Comparison of ENCODE assay signal across 33 cellular contexts in genomic region chr13:99651016-99651415, GRCh38.
"Had no signal": no experiment of that assay in that cellular context is flagged by ENCODE, and none has a peak within 500 bp of the region (broad histone marks: within the 10 kb centered on the region; RNA-seq: fewer than 3 reads in every experiment).

No MANE protein-coding gene starts in this region.

- H3K27ac ChIP-seq: ascending aorta, breast epithelium, cardiac muscle cell, colonic mucosa, foreskin keratinocyte, gastrocnemius medialis, WERI-Rb-1 had no signal

- H3K36me3 ChIP-seq: ascending aorta, breast epithelium, cardiac muscle cell, colonic mucosa, gastrocnemius medialis, WERI-Rb-1 had no signal

- DNase-seq: activated CD4-positive, alpha-beta memory T cell treated with anti-CD3 and anti-CD28 coated beads for 36 hours; activated CD4-positive, alpha-beta T cell treated with anti-CD3 and anti-CD28 coated beads for 36 hours; activated CD4-positive, alpha-beta T cell treated with anti-CD3 and anti-CD28 coated beads, Interleukin-2, amount 10 ng/mL, durations not matched to agents 24 days and 14 days; activated CD4-positive, CD25-positive, alpha-beta regulatory T cell; activated CD4-positive, CD25-positive, alpha-beta regulatory T cell treated with anti-CD3 and anti-CD28 coated beads, Interleukin-2, amount 50 U/mL, for 72 hours; activated CD8-positive, alpha-beta memory T cell treated with anti-CD3 and anti-CD28 coated beads, Interleukin-2, amount 50 U/mL, for 48 hours; activated gamma-delta T cell; activated naive CD4-positive, alpha-beta T cell; activated naive CD4-positive, alpha-beta T cell treated with anti-CD3 and anti-CD28 coated beads, Interleukin-2, amount 10 ng/mL, durations not matched to agents 7 days and 5 days; activated naive CD8-positive, alpha-beta T cell treated with anti-CD3 and anti-CD28 coated beads, Interleukin-2, amount 10 ng/mL, durations not matched to agents 7 days and 5 days; activated T-cell treated with anti-CD3 and anti-CD28 coated beads for 4 hours; activated T-cell treated with anti-CD3 and anti-CD28 coated beads, Interleukin-2, amount 50 U/mL, for 24 hours; activated T-cell treated with anti-CD3 and anti-CD28 coated beads, Interleukin-2, amount 50 U/mL, for 72 hours; central memory CD4-positive, alpha-beta T cell; cerebellar nuclear complex; colonic mucosa; effector CD8-positive, alpha-beta T cell; foreskin keratinocyte; gastrocnemius medialis; glutamatergic neuron; T-helper 1 cell; T-helper 17 cell; T1000; WERI-Rb-1 had no signal

- H3K4me3 ChIP-seq: ascending aorta, breast epithelium, cardiac muscle cell, colonic mucosa, gastrocnemius medialis had no signal

- H3K4me3 Mint-ChIP-seq: activated CD4-positive, alpha-beta memory T cell treated with anti-CD3 and anti-CD28 coated beads for 36 hours; activated CD4-positive, alpha-beta T cell treated with anti-CD3 and anti-CD28 coated beads for 36 hours; activated CD4-positive, alpha-beta T cell treated with anti-CD3 and anti-CD28 coated beads, Interleukin-2, amount 10 ng/mL, durations not matched to agents 24 days and 14 days; activated naive CD4-positive, alpha-beta T cell treated with anti-CD3 and anti-CD28 coated beads, Interleukin-2, amount 10 ng/mL, durations not matched to agents 7 days and 5 days; activated naive CD8-positive, alpha-beta T cell treated with anti-CD3 and anti-CD28 coated beads, Interleukin-2, amount 10 ng/mL, durations not matched to agents 7 days and 5 days; activated T-cell treated with anti-CD3 and anti-CD28 coated beads, Interleukin-2, amount 50 U/mL, for 24 hours; activated T-cell treated with anti-CD3 and anti-CD28 coated beads, Interleukin-2, amount 50 U/mL, for 72 hours; brain; T-helper 17 cell; T-helper 2 cell treated with Interferon-gamma antibody and Interleukin-4, amounts not matched to agents 5 μg/mL and 100 μg/mL, for 36 hours had no signal

- H3K9me3 Mint-ChIP-seq: activated CD4-positive, alpha-beta memory T cell treated with anti-CD3 and anti-CD28 coated beads for 36 hours; activated CD4-positive, alpha-beta T cell treated with anti-CD3 and anti-CD28 coated beads, Interleukin-2, amount 10 ng/mL, durations not matched to agents 24 days and 14 days; activated naive CD4-positive, alpha-beta T cell treated with anti-CD3 and anti-CD28 coated beads, Interleukin-2, amount 10 ng/mL, durations not matched to agents 7 days and 5 days; activated naive CD4-positive, alpha-beta T cell treated with anti-CD3 and anti-CD28 coated beads, Interleukin-2, amount 50 U/mL, for 72 hours; activated naive CD8-positive, alpha-beta T cell treated with anti-CD3 and anti-CD28 coated beads, Interleukin-2, amount 10 ng/mL, durations not matched to agents 7 days and 5 days; activated T-cell treated with anti-CD3 and anti-CD28 coated beads, Interleukin-2, amount 50 U/mL, for 24 hours; activated T-cell treated with anti-CD3 and anti-CD28 coated beads, Interleukin-2, amount 50 U/mL, for 72 hours; brain; T-helper 2 cell treated with Interferon-gamma antibody and Interleukin-4, amounts not matched to agents 5 μg/mL and 100 μg/mL, for 36 hours had no signal

- H3K27ac Mint-ChIP-seq: activated CD4-positive, alpha-beta memory T cell treated with anti-CD3 and anti-CD28 coated beads for 36 hours; activated CD4-positive, alpha-beta T cell treated with anti-CD3 and anti-CD28 coated beads for 36 hours; activated CD4-positive, alpha-beta T cell treated with anti-CD3 and anti-CD28 coated beads, Interleukin-2, amount 10 ng/mL, durations not matched to agents 24 days and 14 days; activated naive CD4-positive, alpha-beta T cell treated with anti-CD3 and anti-CD28 coated beads, Interleukin-2, amount 10 ng/mL, durations not matched to agents 7 days and 5 days; activated naive CD4-positive, alpha-beta T cell treated with anti-CD3 and anti-CD28 coated beads, Interleukin-2, amount 50 U/mL, for 72 hours; activated naive CD8-positive, alpha-beta T cell treated with anti-CD3 and anti-CD28 coated beads, Interleukin-2, amount 10 ng/mL, durations not matched to agents 7 days and 5 days; activated T-cell treated with anti-CD3 and anti-CD28 coated beads, Interleukin-2, amount 50 U/mL, for 24 hours; activated T-cell treated with anti-CD3 and anti-CD28 coated beads, Interleukin-2, amount 50 U/mL, for 72 hours; brain; T-helper 17 cell; T-helper 2 cell treated with Interferon-gamma antibody and Interleukin-4, amounts not matched to agents 5 μg/mL and 100 μg/mL, for 36 hours had no signal

- FAIRE-seq: endometrium, endothelial cell of umbilical vein had no signal

- H3K36me3 Mint-ChIP-seq: activated CD4-positive, alpha-beta memory T cell treated with anti-CD3 and anti-CD28 coated beads for 36 hours; activated naive CD4-positive, alpha-beta T cell treated with anti-CD3 and anti-CD28 coated beads, Interleukin-2, amount 10 ng/mL, durations not matched to agents 7 days and 5 days; activated naive CD4-positive, alpha-beta T cell treated with anti-CD3 and anti-CD28 coated beads, Interleukin-2, amount 50 U/mL, for 72 hours; activated naive CD8-positive, alpha-beta T cell treated with anti-CD3 and anti-CD28 coated beads, Interleukin-2, amount 10 ng/mL, durations not matched to agents 7 days and 5 days; brain had no signal

- ATAC-seq: activated CD4-positive, alpha-beta T cell treated with anti-CD3 and anti-CD28 coated beads for 36 hours; activated naive CD4-positive, alpha-beta T cell treated with anti-CD3 and anti-CD28 coated beads, Interleukin-2, amount 50 U/mL, for 72 hours; activated T-cell treated with anti-CD3 and anti-CD28 coated beads, Interleukin-2, amount 50 U/mL, for 72 hours; esophagus mucosa; foreskin keratinocyte; gastrocnemius medialis; T-helper 17 cell had no signal

- H3K27me3 Mint-ChIP-seq: activated CD4-positive, alpha-beta memory T cell treated with anti-CD3 and anti-CD28 coated beads for 36 hours; activated CD4-positive, alpha-beta T cell treated with anti-CD3 and anti-CD28 coated beads for 36 hours; activated naive CD4-positive, alpha-beta T cell treated with anti-CD3 and anti-CD28 coated beads, Interleukin-2, amount 10 ng/mL, durations not matched to agents 7 days and 5 days; activated naive CD8-positive, alpha-beta T cell treated with anti-CD3 and anti-CD28 coated beads, Interleukin-2, amount 10 ng/mL, durations not matched to agents 7 days and 5 days; activated T-cell treated with anti-CD3 and anti-CD28 coated beads, Interleukin-2, amount 50 U/mL, for 24 hours; T-helper 17 cell had no signal

- H3K27me3 ChIP-seq: ascending aorta, breast epithelium, cardiac muscle cell, colonic mucosa, gastrocnemius medialis had no signal

- H3K9me3 ChIP-seq: ascending aorta, breast epithelium, colonic mucosa, gastrocnemius medialis had no signal

- H3K4me1 ChIP-seq: ascending aorta, breast epithelium, colonic mucosa, foreskin keratinocyte had no signal
